ENCODE assay signal across 8 cellular contexts in genomic region chr16:28595451-28595850, GRCh38. TPM values are rescaled to one million over a fixed set of nuclear protein-coding genes. Genes with fewer than 3 reads are reported as not detected.
DNase-seq lines count a peak whose midpoint lies in the region; ATAC-seq, FAIRE-seq and TF ChIP-seq lines count a peak whose summit lies in the region.
"Not testable (repeated sequence)": the region's sequence is repeated elsewhere in the genome, so short reads cannot be mapped to it uniquely, and the experiment has no call there.
"Had no signal": no experiment of that assay in that cellular context is flagged by ENCODE, and none has a peak within 500 bp of the region (broad histone marks: within the 10 kb centered on the region; RNA-seq: fewer than 3 reads in every experiment).

No MANE protein-coding gene starts in this region.

- TF ChIP-seq POLR2A in Peyer's patch (IDR thresholded peaks at IDR 0.05) (peak; percentile 16 to 19), HepG2 (IDR thresholded peaks at IDR 0.05; ENCODE audit: insufficient read depth in 1 of 2, low read depth in 2 of 2, low read length in 2 of 2) (peak in 1 of 2 experiments; percentile 9; a peak in 1 of 4 replicates)
- TF ChIP-seq POLR2A in upper lobe of left lung (IDR thresholded peaks at IDR 0.05), result not testable (repeated sequence)

- POLR2A ChIA-PET in HepG2 (lab: Yijun Ruan, JAX), result interaction anchor here (0.6 to 3.3 kb wide), 2 partner anchors 15 to 45 kb away, joined by 3 to 175 read pairs; partner anchors contain the start of gene SULT1A1

- H3K79me2 ChIP-seq in HepG2 (ENCODE audit: insufficient read depth, low read length); parathyroid adenoma: not testable (repeated sequence)

- not testable (repeated sequence) for H3K27me3 Mint-ChIP-seq in chondrocyte (ENCODE audit: low read depth)

- H3K4me3 Mint-ChIP-seq in chondrocyte (ENCODE audit: unreplicated experiment), result not testable (repeated sequence)

- H3K27ac ChIP-seq in Peyer's patch, result peak overlapping the region in 1 of 4 donors; percentile 86
- not testable (repeated sequence) for H3K27ac ChIP-seq in HepG2 (ENCODE audit: extremely low read length, insufficient read depth, low read length)
- peak overlapping the region; percentile 95 for H3K27ac ChIP-seq in parathyroid adenoma
- H3K27ac ChIP-seq in upper lobe of left lung, result peak overlapping the region in 3 of 4 donors; percentile 35 to 82 (median 38)

- not testable (repeated sequence) for H3K9ac ChIP-seq in HepG2 (ENCODE audit: insufficient read depth, low read depth, low read length); parathyroid adenoma

- peak overlapping the region; percentile 88 for H3K4me2 ChIP-seq in HepG2 (ENCODE audit: low read depth, low read length)
- not testable (repeated sequence) for H3K4me2 ChIP-seq in parathyroid adenoma (ENCODE audit: low read length)

- peaks cover 0 to 15% (median 0%) of the 10 kb centered on the region in 4 donors for H3K4me1 ChIP-seq in Peyer's patch
- H3K4me1 ChIP-seq in HepG2 (ENCODE audit: insufficient read depth, low read length), result peaks cover 50% of the 10 kb centered on the region
- peaks cover 28% of the 10 kb centered on the region for H3K4me1 ChIP-seq in parathyroid adenoma
- peaks cover 14 to 28% (median 21%) of the 10 kb centered on the region in 4 donors for H3K4me1 ChIP-seq in upper lobe of left lung

- H3K27ac Mint-ChIP-seq in chondrocyte (ENCODE audit: unreplicated experiment), result not testable (repeated sequence)

- FAIRE-seq in HepG2 (lab: Jason Lieb, UNC), result not testable (repeated sequence)

- TF ChIP-seq EP300 in HepG2 (IDR thresholded peaks at IDR 0.05; ENCODE audit: low read depth in 2 of 2, low read length in 2 of 2); HepG2 (CRISPR knock-in tag; IDR thresholded peaks at IDR 0.05; ENCODE audit: borderline replicate concordance); upper lobe of left lung (IDR thresholded peaks at IDR 0.05): not testable (repeated sequence)

- H3K9me3 Mint-ChIP-seq in chondrocyte (ENCODE audit: low read depth), result not testable (repeated sequence)

- H3K4me3 ChIP-seq in Peyer's patch (peak overlapping the region in 2 of 4 donors; percentile 34 to 50), HepG2 (replicated peaks in 1 of 3; ENCODE audit: insufficient read depth in 1 of 3, low read depth in 2 of 3, low read length in 3 of 3) (peak overlapping the region in 1 of 3 experiments; percentile 19; a peak in 1 of 6 replicates)
- H3K4me3 ChIP-seq in parathyroid adenoma (ENCODE audit: low read depth, low read length); upper lobe of left lung: not testable (repeated sequence)

- H3K27me3 ChIP-seq in Peyer's patch; HepG2 (ENCODE audit: control insufficient read depth in 1 of 2, insufficient read depth in 2 of 2, low read length in 2 of 2); parathyroid adenoma (ENCODE audit: control insufficient read depth, insufficient read depth, low read length); upper lobe of left lung: not testable (repeated sequence)

- DNase-seq in Peyer's patch (peak in 2 of 3 donors; percentile 61 to 66), chondrocyte (ENCODE audit: low spot score) (peak; percentile 83)
- not testable (repeated sequence) for DNase-seq in HepG2 (ENCODE audit: low spot score); upper lobe of left lung

- CTCF ChIA-PET in HepG2 (lab: Yijun Ruan, JAX; ENCODE audit: low intra/inter-chr PET ratio, low total read pairs), result not testable (repeated sequence)

- H3K36me3 Mint-ChIP-seq in chondrocyte (ENCODE audit: low read depth), result not testable (repeated sequence)

- intact Hi-C loops in HepG2 (cut with micrococcal nuclease; ENCODE audit: unreplicated experiment), result not testable (repeated sequence)

- not testable (repeated sequence) for BruUV-seq in HepG2 (replicated peaks; lab: Mats Ljungman, UMichigan)

- H4K20me1 ChIP-seq in HepG2 (ENCODE audit: insufficient read depth, low read length), result not testable (repeated sequence)

- TF ChIP-seq RAD21 in HepG2 (CRISPR knock-in tag; IDR thresholded peaks at IDR 0.05), result not testable (repeated sequence)

- H3K36me3 ChIP-seq in Peyer's patch (peaks cover 0 to 20% (median 0%) of the 10 kb centered on the region in 3 donors), HepG2 (replicated peaks in 1 of 2; ENCODE audit: control insufficient read depth in 1 of 2, insufficient read depth in 2 of 2, low read length in 2 of 2) (peaks cover 3 to 18% of the 10 kb centered on the region in 2 experiments; a peak in 4 of 5 replicates), upper lobe of left lung (peaks cover 2 to 31% (median 20%) of the 10 kb centered on the region in 4 donors)
- H3K36me3 ChIP-seq in parathyroid adenoma (ENCODE audit: control insufficient read depth, insufficient read depth, low read length), result not testable (repeated sequence)

- not testable (repeated sequence) for H2AFZ ChIP-seq in HepG2 (ENCODE audit: low read length); parathyroid adenoma

- H3K9me3 ChIP-seq in Peyer's patch; HepG2 (ENCODE audit: low read length); parathyroid adenoma (ENCODE audit: control insufficient read depth, low read length); upper lobe of left lung: not testable (repeated sequence)

- in situ Hi-C loops in HepG2 (cut with HindIII; ENCODE audit: extremely low pct_ligation_motif_present, low pct_unique_long_range_greater_than_20kb), result not testable (repeated sequence)

- 85% methylated on average over 5 of the region's 6 CpGs for WGBS in HepG2 (ENCODE audit: low lambda C conversion rate)
- WGBS in upper lobe of left lung, 2 donors, result 92 to 97% methylated on average over 4 to 5 of the region's 6 CpGs

- not testable (repeated sequence) for TF ChIP-seq CTCF in Peyer's patch (IDR thresholded peaks at IDR 0.05); chondrocyte (IDR thresholded peaks at IDR 0.05); HepG2 (CRISPR knock-in tag; IDR thresholded peaks at IDR 0.05); parathyroid adenoma (IDR thresholded peaks at IDR 0.05); upper lobe of left lung (IDR thresholded peaks at IDR 0.05)

- ATAC-seq in HepG2; upper lobe of left lung (ENCODE audit: low FRiP score in 2 of 2): not testable (repeated sequence)

- H3K4me1 Mint-ChIP-seq in chondrocyte (ENCODE audit: low read depth), result not testable (repeated sequence)

RNA-seq across cellular contexts. Expression of gene SULT1A2, which starts 1.4 kb away (rescaled TPM):
- 100 to 1,000 TPM in 3 of 4 donors, 10 to 100 TPM in 1; 26.4 to 241 (median 178) TPM for total RNA-seq in Peyer's patch
- total RNA-seq in chondrocyte, result not detected in 3 replicates
- total RNA-seq in HepG2 (2016; rRNA removed; fragmentation: Illumina TruSeq; extraction: Trizol), result 34.2 and 35.2 TPM in 2 replicates
- 19.8 and 21.5 TPM in 2 replicates for total RNA-seq in HepG2 (2016; cell fraction: cytosol; rRNA removed; fragmentation: Illumina TruSeq; extraction: Trizol; ENCODE audit: low read depth)
- 36.3 and 38.2 TPM in 2 replicates for total RNA-seq in HepG2 (2016; cell fraction: insoluble cytoplasmic fraction; rRNA removed; fragmentation: Illumina TruSeq; extraction: Trizol)
- 19.3 and 19.9 TPM in 2 replicates for total RNA-seq in HepG2 (2016; cell fraction: membrane; rRNA removed; fragmentation: Illumina TruSeq; extraction: Trizol)
- 23.5 and 24.0 TPM in 2 replicates for total RNA-seq in HepG2 (2016; cell fraction: nucleus; rRNA removed; fragmentation: Illumina TruSeq; extraction: Trizol)
- polyA plus RNA-seq in HepG2 (2011; rRNA removed), result 32.9 and 33.0 TPM in 2 replicates
- 14.0 and 21.3 TPM in 2 replicates for polyA plus RNA-seq in HepG2 (2011; cell fraction: cytosol; rRNA removed)
- polyA plus RNA-seq in HepG2 (2011; cell fraction: nucleus; rRNA removed), result 86.1 and 93.8 TPM in 2 replicates
- 18.7 and 23.6 TPM in 2 replicates for polyA plus RNA-seq in HepG2 (2012)
- polyA plus RNA-seq in HepG2 (2016; cell fraction: cytosol; fragmentation: Illumina TruSeq; extraction: Trizol; ENCODE audit: low read depth), result 18.2 and 18.9 TPM in 2 replicates
- polyA plus RNA-seq in HepG2 (2016; cell fraction: insoluble cytoplasmic fraction; fragmentation: Illumina TruSeq; extraction: Trizol; ENCODE audit: low read depth), result 33.4 and 34.7 TPM in 2 replicates
- 14.3 and 21.1 TPM in 2 replicates for polyA plus RNA-seq in HepG2 (2016; cell fraction: membrane; fragmentation: Illumina TruSeq; extraction: Trizol; ENCODE audit: low read depth)
- polyA plus RNA-seq in HepG2 (2016; cell fraction: nucleus; fragmentation: Illumina TruSeq; extraction: Trizol; ENCODE audit: insufficient read depth, low read depth), result 56.7 and 59.1 TPM in 2 replicates
- polyA minus RNA-seq in HepG2 (2011; rRNA and poly(A)+ RNA removed; ENCODE audit: low replicate concordance), result 2.7 and 14.8 TPM in 2 replicates
- polyA minus RNA-seq in HepG2 (2011; cell fraction: cytosol; rRNA and poly(A)+ RNA removed), result 5.5 and 6.4 TPM in 2 replicates
- polyA minus RNA-seq in HepG2 (2011; cell fraction: nucleus; rRNA and poly(A)+ RNA removed), result 14.0 and 15.7 TPM in 2 replicates
- 10 to 100 TPM in 5 of 6 donors, 1 to 10 TPM in 1; 5.7 to 40.8 (median 17.5) TPM for total RNA-seq in upper lobe of left lung
- total RNA-seq: G401 had no signal
- polyA plus RNA-seq: CD4-positive, CD25-positive, alpha-beta regulatory T cell; CD8-positive, alpha-beta memory T cell had no signal

RNA-seq across cellular contexts. Expression of gene SULT1A1, which starts 14.4 kb away (rescaled TPM):
- total RNA-seq in Peyer's patch (100 to 1,000 TPM; 120 to 959 (median 337) TPM), chondrocyte (1.1 to 4.9 TPM (median 2.2 TPM) in 3 replicates), HepG2 (2016; rRNA removed; fragmentation: Illumina TruSeq; extraction: Trizol) (147 and 174 TPM in 2 replicates), upper lobe of left lung (100 to 1,000 TPM in 4 of 6 donors, 10 to 100 TPM in 2; 46.0 to 180 (median 124) TPM)
- 53.8 and 58.2 TPM in 2 replicates for total RNA-seq in HepG2 (2016; cell fraction: cytosol; rRNA removed; fragmentation: Illumina TruSeq; extraction: Trizol; ENCODE audit: low read depth)
- 157 and 177 TPM in 2 replicates for total RNA-seq in HepG2 (2016; cell fraction: insoluble cytoplasmic fraction; rRNA removed; fragmentation: Illumina TruSeq; extraction: Trizol)
- total RNA-seq in HepG2 (2016; cell fraction: membrane; rRNA removed; fragmentation: Illumina TruSeq; extraction: Trizol), result 56.7 and 63.7 TPM in 2 replicates
- total RNA-seq in HepG2 (2016; cell fraction: nucleus; rRNA removed; fragmentation: Illumina TruSeq; extraction: Trizol), result 55.4 and 59.6 TPM in 2 replicates
- 114 and 117 TPM in 2 replicates for polyA plus RNA-seq in HepG2 (2011; rRNA removed)
- 87.7 and 112 TPM in 2 replicates for polyA plus RNA-seq in HepG2 (2011; cell fraction: cytosol; rRNA removed)
- 78.9 and 79.1 TPM in 2 replicates for polyA plus RNA-seq in HepG2 (2011; cell fraction: nucleus; rRNA removed)
- 97.2 and 132 TPM in 2 replicates for polyA plus RNA-seq in HepG2 (2012)
- polyA plus RNA-seq in HepG2 (2016; cell fraction: cytosol; fragmentation: Illumina TruSeq; extraction: Trizol; ENCODE audit: low read depth), result 63.2 and 71.4 TPM in 2 replicates
- 204 and 206 TPM in 2 replicates for polyA plus RNA-seq in HepG2 (2016; cell fraction: insoluble cytoplasmic fraction; fragmentation: Illumina TruSeq; extraction: Trizol; ENCODE audit: low read depth)
- polyA plus RNA-seq in HepG2 (2016; cell fraction: membrane; fragmentation: Illumina TruSeq; extraction: Trizol; ENCODE audit: low read depth), result 50.8 and 59.5 TPM in 2 replicates
- polyA plus RNA-seq in HepG2 (2016; cell fraction: nucleus; fragmentation: Illumina TruSeq; extraction: Trizol; ENCODE audit: insufficient read depth, low read depth), result 122 and 123 TPM in 2 replicates
- polyA minus RNA-seq in HepG2 (2011; rRNA and poly(A)+ RNA removed; ENCODE audit: low replicate concordance), result 18.9 and 75.8 TPM in 2 replicates
- 33.0 and 38.4 TPM in 2 replicates for polyA minus RNA-seq in HepG2 (2011; cell fraction: cytosol; rRNA and poly(A)+ RNA removed)
- polyA minus RNA-seq in HepG2 (2011; cell fraction: nucleus; rRNA and poly(A)+ RNA removed), result 20.5 and 29.8 TPM in 2 replicates

RNA-seq across cellular contexts. Expression of gene SGF29, which starts 41.7 kb away (rescaled TPM):
- total RNA-seq in Peyer's patch (100 to 1,000 TPM in 1 of 4 donors, 10 to 100 TPM in 3; 27.3 to 117 (median 45.6) TPM), chondrocyte (14.6 to 18.4 TPM (median 17.1 TPM) in 3 replicates), HepG2 (2016; rRNA removed; fragmentation: Illumina TruSeq; extraction: Trizol) (21.2 and 29.4 TPM in 2 replicates), upper lobe of left lung (10 to 100 TPM; 24.8 to 67.1 (median 37.3) TPM)
- total RNA-seq in HepG2 (2016; cell fraction: cytosol; rRNA removed; fragmentation: Illumina TruSeq; extraction: Trizol; ENCODE audit: low read depth), result 26.2 and 36.6 TPM in 2 replicates
- 15.6 and 27.3 TPM in 2 replicates for total RNA-seq in HepG2 (2016; cell fraction: insoluble cytoplasmic fraction; rRNA removed; fragmentation: Illumina TruSeq; extraction: Trizol)
- total RNA-seq in HepG2 (2016; cell fraction: membrane; rRNA removed; fragmentation: Illumina TruSeq; extraction: Trizol), result 15.4 and 17.8 TPM in 2 replicates
- total RNA-seq in HepG2 (2016; cell fraction: nucleus; rRNA removed; fragmentation: Illumina TruSeq; extraction: Trizol), result 19.6 and 24.7 TPM in 2 replicates
- polyA plus RNA-seq in HepG2 (2011; rRNA removed), result 5.0 and 5.4 TPM in 2 replicates
- polyA plus RNA-seq in HepG2 (2011; cell fraction: cytosol; rRNA removed), result 2.3 and 3.5 TPM in 2 replicates
- polyA plus RNA-seq in HepG2 (2011; cell fraction: nucleus; rRNA removed), result 15.5 and 19.7 TPM in 2 replicates
- 20.2 and 32.1 TPM in 2 replicates for polyA plus RNA-seq in HepG2 (2012)
- polyA plus RNA-seq in HepG2 (2016; cell fraction: cytosol; fragmentation: Illumina TruSeq; extraction: Trizol; ENCODE audit: low read depth), result 8.6 and 9.4 TPM in 2 replicates
- polyA plus RNA-seq in HepG2 (2016; cell fraction: insoluble cytoplasmic fraction; fragmentation: Illumina TruSeq; extraction: Trizol; ENCODE audit: low read depth), result 14.8 and 18.5 TPM in 2 replicates
- polyA plus RNA-seq in HepG2 (2016; cell fraction: membrane; fragmentation: Illumina TruSeq; extraction: Trizol; ENCODE audit: low read depth), result 8.0 and 9.0 TPM in 2 replicates
- 36.0 and 46.1 TPM in 2 replicates for polyA plus RNA-seq in HepG2 (2016; cell fraction: nucleus; fragmentation: Illumina TruSeq; extraction: Trizol; ENCODE audit: insufficient read depth, low read depth)
- polyA minus RNA-seq in HepG2 (2011; rRNA and poly(A)+ RNA removed; ENCODE audit: low replicate concordance), result 10.9 and 13.8 TPM in 2 replicates
- 5.9 and 8.4 TPM in 2 replicates for polyA minus RNA-seq in HepG2 (2011; cell fraction: cytosol; rRNA and poly(A)+ RNA removed)
- polyA minus RNA-seq in HepG2 (2011; cell fraction: nucleus; rRNA and poly(A)+ RNA removed), result 9.9 and 14.9 TPM in 2 replicates

RNA-seq across cellular contexts. Expression of gene NPIPB8, which starts 42.4 kb away (rescaled TPM):
- total RNA-seq in Peyer's patch (1 to 10 TPM in 2 of 4 donors, under 1 TPM in 1, not detected in 1; 0.85 to 2.1 (median 1.3) TPM), chondrocyte (0.49 to 1.4 TPM in 2 of 3 replicates, not detected in the other), HepG2 (2016; rRNA removed; fragmentation: Illumina TruSeq; extraction: Trizol) (0.49 TPM in 1 of 2 replicates, not detected in the other), upper lobe of left lung (1 to 10 TPM in 1 of 6 donors, under 1 TPM in 1, not detected in 4; 0.67 to 2.3 TPM)
- total RNA-seq in HepG2 (2016; cell fraction: cytosol; rRNA removed; fragmentation: Illumina TruSeq; extraction: Trizol; ENCODE audit: low read depth), result not detected in 2 replicates
- total RNA-seq in HepG2 (2016; cell fraction: insoluble cytoplasmic fraction; rRNA removed; fragmentation: Illumina TruSeq; extraction: Trizol), result 0.82 TPM in 1 of 2 replicates, not detected in the other
- total RNA-seq in HepG2 (2016; cell fraction: membrane; rRNA removed; fragmentation: Illumina TruSeq; extraction: Trizol), result not detected in 2 replicates
- total RNA-seq in HepG2 (2016; cell fraction: nucleus; rRNA removed; fragmentation: Illumina TruSeq; extraction: Trizol), result 1.8 and 2.2 TPM in 2 replicates
- polyA plus RNA-seq in HepG2 (2011; rRNA removed), result 2.3 and 2.9 TPM in 2 replicates
- not detected in 2 replicates for polyA plus RNA-seq in HepG2 (2011; cell fraction: cytosol; rRNA removed)
- 1.3 and 2.4 TPM in 2 replicates for polyA plus RNA-seq in HepG2 (2011; cell fraction: nucleus; rRNA removed)
- polyA plus RNA-seq in HepG2 (2012), result 0.71 and 2.0 TPM in 2 replicates
- not detected in 2 replicates for polyA plus RNA-seq in HepG2 (2016; cell fraction: cytosol; fragmentation: Illumina TruSeq; extraction: Trizol; ENCODE audit: low read depth)
- polyA plus RNA-seq in HepG2 (2016; cell fraction: insoluble cytoplasmic fraction; fragmentation: Illumina TruSeq; extraction: Trizol; ENCODE audit: low read depth), result not detected in 2 replicates
- polyA plus RNA-seq in HepG2 (2016; cell fraction: membrane; fragmentation: Illumina TruSeq; extraction: Trizol; ENCODE audit: low read depth), result not detected in 2 replicates
- 5.4 and 6.5 TPM in 2 replicates for polyA plus RNA-seq in HepG2 (2016; cell fraction: nucleus; fragmentation: Illumina TruSeq; extraction: Trizol; ENCODE audit: insufficient read depth, low read depth)
- 0.63 and 3.7 TPM in 2 replicates for polyA minus RNA-seq in HepG2 (2011; rRNA and poly(A)+ RNA removed; ENCODE audit: low replicate concordance)
- not detected in 2 replicates for polyA minus RNA-seq in HepG2 (2011; cell fraction: cytosol; rRNA and poly(A)+ RNA removed)
- 3.6 and 6.1 TPM in 2 replicates for polyA minus RNA-seq in HepG2 (2011; cell fraction: nucleus; rRNA and poly(A)+ RNA removed)
- total RNA-seq: G401 had no signal
- polyA plus RNA-seq: CD4-positive, CD25-positive, alpha-beta regulatory T cell had no signal

RNA-seq across cellular contexts. Expression of gene NUPR1, which starts 56.7 kb away (rescaled TPM):
- total RNA-seq in Peyer's patch, result 10 to 100 TPM in 1 of 4 donors, 1 to 10 TPM in 3; 1.6 to 11.9 (median 6.3) TPM
- 39.1 to 300 TPM (median 289 TPM) in 3 replicates for total RNA-seq in chondrocyte
- 18.0 and 23.9 TPM in 2 replicates for total RNA-seq in HepG2 (2016; rRNA removed; fragmentation: Illumina TruSeq; extraction: Trizol)
- total RNA-seq in HepG2 (2016; cell fraction: cytosol; rRNA removed; fragmentation: Illumina TruSeq; extraction: Trizol; ENCODE audit: low read depth), result 7.4 and 7.5 TPM in 2 replicates
- 18.2 and 22.3 TPM in 2 replicates for total RNA-seq in HepG2 (2016; cell fraction: insoluble cytoplasmic fraction; rRNA removed; fragmentation: Illumina TruSeq; extraction: Trizol)
- 9.6 and 12.0 TPM in 2 replicates for total RNA-seq in HepG2 (2016; cell fraction: membrane; rRNA removed; fragmentation: Illumina TruSeq; extraction: Trizol)
- total RNA-seq in HepG2 (2016; cell fraction: nucleus; rRNA removed; fragmentation: Illumina TruSeq; extraction: Trizol), result 6.4 and 6.7 TPM in 2 replicates
- 20.7 and 25.6 TPM in 2 replicates for polyA plus RNA-seq in HepG2 (2011; rRNA removed)
- 6.7 and 11.7 TPM in 2 replicates for polyA plus RNA-seq in HepG2 (2011; cell fraction: cytosol; rRNA removed)
- polyA plus RNA-seq in HepG2 (2011; cell fraction: nucleus; rRNA removed), result 8.3 and 9.2 TPM in 2 replicates
- polyA plus RNA-seq in HepG2 (2012), result 5.3 and 10.3 TPM in 2 replicates
- polyA plus RNA-seq in HepG2 (2016; cell fraction: cytosol; fragmentation: Illumina TruSeq; extraction: Trizol; ENCODE audit: low read depth), result 17.0 and 17.7 TPM in 2 replicates
- 33.9 and 41.5 TPM in 2 replicates for polyA plus RNA-seq in HepG2 (2016; cell fraction: insoluble cytoplasmic fraction; fragmentation: Illumina TruSeq; extraction: Trizol; ENCODE audit: low read depth)
- 18.7 and 22.5 TPM in 2 replicates for polyA plus RNA-seq in HepG2 (2016; cell fraction: membrane; fragmentation: Illumina TruSeq; extraction: Trizol; ENCODE audit: low read depth)
- polyA plus RNA-seq in HepG2 (2016; cell fraction: nucleus; fragmentation: Illumina TruSeq; extraction: Trizol; ENCODE audit: insufficient read depth, low read depth), result 19.8 and 24.6 TPM in 2 replicates
- polyA minus RNA-seq in HepG2 (2011; rRNA and poly(A)+ RNA removed; ENCODE audit: low replicate concordance), result 1.6 and 2.1 TPM in 2 replicates
- 3.0 and 3.5 TPM in 2 replicates for polyA minus RNA-seq in HepG2 (2011; cell fraction: cytosol; rRNA and poly(A)+ RNA removed)
- polyA minus RNA-seq in HepG2 (2011; cell fraction: nucleus; rRNA and poly(A)+ RNA removed), result 2.4 and 4.7 TPM in 2 replicates
- 100 to 1,000 TPM in 4 of 6 donors, 10 to 100 TPM in 2; 34.1 to 294 (median 119) TPM for total RNA-seq in upper lobe of left lung
- total RNA-seq: CD4-positive, CD25-positive, alpha-beta regulatory T cell; CD8-positive, alpha-beta memory T cell had no signal
- polyA plus RNA-seq: CD4-positive, CD25-positive, alpha-beta regulatory T cell; CD8-positive, alpha-beta memory T cell had no signal
